Comparison of ENCODE assay signal across 8 cellular contexts in genomic region chr5:116137544-116138378, GRCh38. TPM values are rescaled to one million over a fixed set of nuclear protein-coding genes. Genes with fewer than 3 reads are reported as not detected.
DNase-seq lines count a peak whose midpoint lies in the region; ATAC-seq and TF ChIP-seq lines count a peak whose summit lies in the region.

No MANE protein-coding gene starts in this region.

- H3K4me1 Mint-ChIP-seq in activated CD4-positive, alpha-beta memory T cell treated with anti-CD3 and anti-CD28 coated beads, Interleukin-2, amount 10 ng/mL, durations not matched to agents 7 days and 5 days, result peaks cover 5% of the 10 kb centered on the region

- H3K27ac ChIP-seq in 22Rv1 (no peak overlapping the region), OCI-LY1 (ENCODE audit: low read depth, low read length, poor library complexity, severe bottlenecking) (no peak overlapping the region), mesenchymal stem cell (ENCODE audit: low read length, poor library complexity, severe bottlenecking) (no peak overlapping the region)

- ATAC-seq in HG03196 (IDR thresholded peaks at IDR 0.05; ENCODE audit: unreplicated experiment), result no peak

- DNase-seq in GM10248 (ENCODE audit: extremely low spot score) (peak; percentile 22), HuH-7.5 (ENCODE audit: low spot score) (peak; percentile 20), dedifferentiated amniotic fluid mesenchymal stem cell (ENCODE audit: extremely low spot score) (peak; percentile 61), mesenchymal stem cell (peak; percentile 59)
- DNase-seq in activated CD4-positive, alpha-beta memory T cell treated with anti-CD3 and anti-CD28 coated beads, Interleukin-2, amount 10 ng/mL, durations not matched to agents 7 days and 5 days, result no peak

- H3K9me2 ChIP-seq in OCI-LY1 (ENCODE audit: low read depth, low read length), result no peaks in the 10 kb centered on the region

- no peaks in the 10 kb centered on the region for H3F3A ChIP-seq in OCI-LY1 (ENCODE audit: insufficient read depth, low read length)

- no CpG with 5 or more reads among the region's 4 CpGs for WGBS in mesenchymal stem cell

- no peaks in the 10 kb centered on the region for H3K79me2 ChIP-seq in OCI-LY1 (ENCODE audit: insufficient read depth, low read length)

- no peak overlapping the region for H3K4me3 Mint-ChIP-seq in activated CD4-positive, alpha-beta memory T cell treated with anti-CD3 and anti-CD28 coated beads, Interleukin-2, amount 10 ng/mL, durations not matched to agents 7 days and 5 days

- no peaks in the 10 kb centered on the region for H3K4me1 ChIP-seq in OCI-LY1 (ENCODE audit: insufficient read depth, low read length, severe bottlenecking)
- no peaks in the 10 kb centered on the region for H3K4me1 ChIP-seq in mesenchymal stem cell (ENCODE audit: control insufficient read depth, insufficient read depth, low read depth, low read length)

- no peak overlapping the region for H3K14ac ChIP-seq in mesenchymal stem cell (ENCODE audit: low read length in 2 of 2)

- H3K9ac ChIP-seq in OCI-LY1 (ENCODE audit: low read length) (no peak overlapping the region), mesenchymal stem cell (ENCODE audit: low read length) (no peak overlapping the region)

- H3K27me3 ChIP-seq in OCI-LY1 (ENCODE audit: insufficient read depth, low read length), result no peaks in the 10 kb centered on the region
- H3K27me3 ChIP-seq in mesenchymal stem cell (ENCODE audit: control insufficient read depth in 1 of 2, insufficient read depth in 1 of 2, low read length in 2 of 2), result no peaks in the 10 kb centered on the region

- no peak overlapping the region for H2BK120ac ChIP-seq in mesenchymal stem cell (ENCODE audit: low read depth, low read length)

- H3K4me3 ChIP-seq in OCI-LY1 (ENCODE audit: low read depth, low read length, poor library complexity, severe bottlenecking), result no peak overlapping the region
- H3K4me3 ChIP-seq in mesenchymal stem cell (ENCODE audit: insufficient read depth in 1 of 2, low read depth in 1 of 2, low read length in 2 of 2), result no peak overlapping the region

- H2AK5ac ChIP-seq in mesenchymal stem cell (ENCODE audit: low read length, severe bottlenecking), result no peak overlapping the region

- no peak overlapping the region for H3K4me2 ChIP-seq in OCI-LY1 (ENCODE audit: low read length)
- H3K4me2 ChIP-seq in mesenchymal stem cell (ENCODE audit: low read length, poor library complexity, severe bottlenecking), result no peak overlapping the region

- H3K9me3 ChIP-seq in OCI-LY1 (ENCODE audit: low read length), result no peaks in the 10 kb centered on the region; the same call in 1 of the 2 replicates
- no peaks in the 10 kb centered on the region for H3K9me3 ChIP-seq in mesenchymal stem cell (ENCODE audit: control insufficient read depth, low read length)

- POLR2A ChIA-PET in GM10248 (lab: Yijun Ruan, JAX), result no interaction called here
- POLR2A ChIA-PET in activated CD4-positive, alpha-beta memory T cell treated with anti-CD3 and anti-CD28 coated beads, Interleukin-2, amount 10 ng/mL, durations not matched to agents 7 days and 5 days (lab: Charles Lee), result no interaction called here

- no peak overlapping the region for H3K23ac ChIP-seq in mesenchymal stem cell (ENCODE audit: low read length in 2 of 2)

- no peak overlapping the region for H4K91ac ChIP-seq in mesenchymal stem cell (ENCODE audit: low read length)

- H2AFZ ChIP-seq in OCI-LY1 (ENCODE audit: low read length), result no peak overlapping the region
- H2AFZ ChIP-seq in mesenchymal stem cell (ENCODE audit: low read depth, low read length), result no peak overlapping the region

- H3K36me3 ChIP-seq in OCI-LY1 (ENCODE audit: insufficient read depth, low read length), result no peaks in the 10 kb centered on the region
- no peaks in the 10 kb centered on the region for H3K36me3 ChIP-seq in mesenchymal stem cell (ENCODE audit: control insufficient read depth in 1 of 2, insufficient read depth in 2 of 2, low read depth in 1 of 2, low read length in 2 of 2)

- no peaks in the 10 kb centered on the region for H3K36me3 Mint-ChIP-seq in activated CD4-positive, alpha-beta memory T cell treated with anti-CD3 and anti-CD28 coated beads, Interleukin-2, amount 10 ng/mL, durations not matched to agents 7 days and 5 days (ENCODE audit: low read depth)

- no peak overlapping the region for H2BK5ac ChIP-seq in mesenchymal stem cell (ENCODE audit: low read depth, low read length, poor library complexity, severe bottlenecking)

- CTCF ChIA-PET in GM10248 (lab: Yijun Ruan, JAX), result interaction anchor here (0.6 to 2.8 kb wide), 13 partner anchors 48 to 511 kb away, joined by 3 to 19 read pairs (median 3); partner anchors contain the start of gene SEMA6A
- CTCF ChIA-PET in activated CD4-positive, alpha-beta memory T cell treated with anti-CD3 and anti-CD28 coated beads, Interleukin-2, amount 10 ng/mL, durations not matched to agents 7 days and 5 days (lab: Charles Lee), result interaction anchor here (1.1 to 2.4 kb wide), 5 partner anchors 391 to 813 kb away, joined by 3 to 10 read pairs (median 4); no protein-coding TSS in a partner anchor

- no peak overlapping the region for H3K4ac ChIP-seq in mesenchymal stem cell (ENCODE audit: low read depth in 1 of 2, low read length in 2 of 2)

- no peak overlapping the region for H4K8ac ChIP-seq in mesenchymal stem cell (ENCODE audit: low read length)

- no peak overlapping the region for H3K18ac ChIP-seq in mesenchymal stem cell (ENCODE audit: low read depth in 1 of 2, low read length in 2 of 2)

- H3K27ac Mint-ChIP-seq in activated CD4-positive, alpha-beta memory T cell treated with anti-CD3 and anti-CD28 coated beads, Interleukin-2, amount 10 ng/mL, durations not matched to agents 7 days and 5 days, result no peak overlapping the region

- H2BK12ac ChIP-seq in mesenchymal stem cell (ENCODE audit: low read length in 2 of 2), result no peak overlapping the region

- H4K20me1 ChIP-seq in OCI-LY1 (ENCODE audit: insufficient read depth, low read length), result no peaks in the 10 kb centered on the region

- H3K9me3 Mint-ChIP-seq in activated CD4-positive, alpha-beta memory T cell treated with anti-CD3 and anti-CD28 coated beads, Interleukin-2, amount 10 ng/mL, durations not matched to agents 7 days and 5 days, result no peaks in the 10 kb centered on the region

- H3K79me1 ChIP-seq in mesenchymal stem cell (replicated peaks; ENCODE audit: low read length, poor library complexity, severe bottlenecking), result peaks cover 2% of the 10 kb centered on the region

- H2BK15ac ChIP-seq in mesenchymal stem cell (ENCODE audit: low read depth, poor library complexity, severe bottlenecking), result no peak overlapping the region

- H3K27me3 Mint-ChIP-seq in activated CD4-positive, alpha-beta memory T cell treated with anti-CD3 and anti-CD28 coated beads, Interleukin-2, amount 10 ng/mL, durations not matched to agents 7 days and 5 days, result no peaks in the 10 kb centered on the region

- peak; percentile 98 for TF ChIP-seq CTCF in 22Rv1 (IDR thresholded peaks at IDR 0.05)
- peak; percentile 55 for TF ChIP-seq CTCF in GM10248 (IDR thresholded peaks at IDR 0.05; ENCODE audit: control extremely low read depth, extremely low read depth, low read depth, missing control alignments)
- TF ChIP-seq CTCF in OCI-LY1 (IDR thresholded peaks at IDR 0.05; ENCODE audit: low read length), result peak; percentile 80

RNA-seq across cellular contexts. Expression of gene COMMD10, which starts 52.9 kb away (rescaled TPM):
- 21.9 TPM for polyA plus RNA-seq in mesenchymal stem cell (2013, experiment 1 of 2)
- 22.7 TPM for polyA plus RNA-seq in mesenchymal stem cell (2013, experiment 2 of 2)
- total RNA-seq in activated CD4-positive, alpha-beta memory T cell treated with anti-CD3 and anti-CD28 coated beads, Interleukin-2, amount 10 ng/mL, durations not matched to agents 7 days and 5 days, result 10 to 100 TPM; 21.7 to 22.5 TPM
